1 cellular context compared by ENCODE assay signal in the genomic region with DNA sequence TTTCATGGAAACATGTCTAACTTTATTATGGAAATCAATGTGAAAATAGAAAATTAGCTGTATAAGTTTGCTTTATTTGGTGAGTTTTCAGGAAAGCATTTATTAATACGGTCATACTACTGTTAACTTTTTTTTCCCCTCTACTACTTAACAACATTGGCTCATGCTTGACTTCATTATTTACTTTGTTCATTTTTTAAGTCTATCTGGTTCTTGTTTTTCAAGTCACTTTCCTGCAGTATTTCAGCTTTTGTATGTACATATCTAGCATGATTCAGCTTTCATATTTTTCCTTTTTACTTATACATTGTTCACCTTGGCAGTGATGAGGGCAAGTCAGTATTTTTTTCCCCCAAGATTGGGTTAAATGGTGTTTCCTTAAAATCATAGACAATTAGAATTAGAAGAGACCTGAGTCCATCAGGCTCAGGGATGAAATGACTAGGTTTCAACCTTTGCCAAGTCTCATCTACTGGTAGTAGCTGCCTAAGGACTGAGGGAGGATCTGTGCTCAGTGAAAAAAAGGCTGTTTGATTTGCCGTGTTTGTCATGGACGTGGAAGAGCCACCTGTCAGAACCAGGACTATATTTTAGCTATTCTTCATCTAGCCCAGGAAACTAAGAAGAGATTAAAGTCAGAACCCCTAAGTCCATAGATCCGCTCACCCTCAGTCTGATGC.
TF ChIP-seq lines count a peak whose summit lies in the region.

No MANE protein-coding gene starts in this region.

TF ChIP-seq in SK-N-SH, 30 proteins besides CTCF, POLR2A, EP300 and RAD21 (continued from another document):
- TF ChIP-seq, protein P1, sequence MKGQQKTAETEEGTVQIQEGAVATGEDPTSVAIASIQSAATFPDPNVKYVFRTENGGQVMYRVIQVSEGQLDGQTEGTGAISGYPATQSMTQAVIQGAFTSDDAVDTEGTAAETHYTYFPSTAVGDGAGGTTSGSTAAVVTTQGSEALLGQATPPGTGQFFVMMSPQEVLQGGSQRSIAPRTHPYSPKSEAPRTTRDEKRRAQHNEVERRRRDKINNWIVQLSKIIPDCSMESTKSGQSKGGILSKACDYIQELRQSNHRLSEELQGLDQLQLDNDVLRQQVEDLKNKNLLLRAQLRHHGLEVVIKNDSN (IDR thresholded peaks at IDR 0.05; ENCODE audit: borderline replicate concordance, low read depth), result no peak
- TF ChIP-seq RFX5 (IDR thresholded peaks at IDR 0.05; ENCODE audit: low read length), result no peak
- no peak for TF ChIP-seq YY1 (IDR thresholded peaks at IDR 0.05; ENCODE audit: low read depth)
- no peak for TF ChIP-seq SIN3A (IDR thresholded peaks at IDR 0.05; ENCODE audit: borderline replicate concordance, low read depth, low read length)
- TF ChIP-seq EZH2phosphoT487 (IDR thresholded peaks at IDR 0.05; ENCODE audit: borderline replicate concordance, low read depth), result no peak
